In the genomic region with DNA sequence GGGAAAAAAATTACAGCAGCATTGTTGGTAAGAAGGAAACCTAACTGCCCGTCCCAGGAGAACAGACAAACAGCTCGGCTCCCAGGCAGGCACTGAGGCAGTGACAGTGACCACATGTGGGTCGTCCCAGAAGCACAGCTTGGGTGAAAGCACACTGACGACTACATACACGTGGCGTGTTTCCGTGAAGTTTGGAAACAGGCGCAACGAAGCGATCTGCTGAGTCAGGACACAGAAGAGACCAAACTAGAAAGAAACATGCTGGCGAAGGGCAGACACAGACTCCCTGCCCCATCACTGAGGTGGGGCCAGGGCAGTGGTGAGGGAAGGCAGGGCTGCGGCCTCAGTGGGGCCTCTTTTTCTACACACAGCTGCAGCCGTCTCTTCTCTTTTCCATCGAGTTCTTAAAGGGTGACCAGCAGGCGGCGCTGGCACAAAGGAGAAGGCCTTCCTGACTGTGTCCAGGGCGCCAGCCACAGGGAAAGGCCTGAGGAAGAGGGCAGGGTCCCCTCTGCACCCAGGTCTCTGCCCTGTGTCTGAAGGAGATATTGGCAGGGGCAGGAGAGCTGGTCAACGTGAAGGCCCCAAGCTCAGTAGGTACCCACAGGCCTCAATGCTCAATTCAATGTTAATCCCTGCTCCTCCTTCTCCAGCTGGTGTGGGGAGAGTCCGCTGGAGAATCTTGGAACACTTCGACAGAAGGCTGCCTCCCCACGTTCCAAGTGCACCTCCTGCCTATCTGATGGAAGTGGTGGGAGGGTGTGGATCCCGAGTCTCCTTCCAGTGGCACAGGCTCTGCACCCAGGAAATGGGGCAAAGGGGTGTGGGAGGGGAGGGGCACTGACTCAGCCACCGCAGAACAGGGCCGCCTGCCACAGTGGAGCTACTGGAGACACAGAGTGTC, we compare ENCODE assay signal across 8 cellular contexts. TPM values are rescaled to one million over a fixed set of nuclear protein-coding genes. Genes with fewer than 3 reads are reported as not detected.
DNase-seq lines count a peak whose midpoint lies in the region; ATAC-seq and TF ChIP-seq lines count a peak whose summit lies in the region.

No MANE protein-coding gene starts in this region.

- no peaks in the 10 kb centered on the region for H3K4me1 ChIP-seq in HEK293 (ENCODE audit: control insufficient read depth, insufficient read depth, low read length)

- H3K9me3 ChIP-seq in HEK293 (ENCODE audit: control insufficient read depth, insufficient read depth, low read depth, low read length) = no peaks in the 10 kb centered on the region

- peak; percentile 97 for ATAC-seq in activated T-helper 17 cell treated with anti-CD3 and anti-CD28 coated beads, Interleukin-2, amount 50 U/mL, for 72 hours (replicated peaks)
- no peak for ATAC-seq in GM18907 (IDR thresholded peaks at IDR 0.05; ENCODE audit: unreplicated experiment)

- peak overlapping the region; percentile 30 for H3K4me3 Mint-ChIP-seq in activated T-helper 17 cell treated with anti-CD3 and anti-CD28 coated beads, Interleukin-2, amount 50 U/mL, for 72 hours
- no peak overlapping the region for H3K4me3 Mint-ChIP-seq in nephron

- no peak overlapping the region for H3K27ac ChIP-seq in HEK293 (ENCODE audit: extremely low read depth, low read depth, low read length)

- TF ChIP-seq CTCF in BJ (IDR thresholded peaks at IDR 0.05; ENCODE audit: insufficient read depth, low read depth, low read length) (peak; percentile 82), HEK293 (tag by site-specific recombination; IDR thresholded peaks at IDR 0.05) (peak; percentile 32; the same call in 1 of the 2 replicates), fibroblast of pulmonary artery (IDR thresholded peaks at IDR 0.05; ENCODE audit: low read length, missing control alignments) (peak; percentile 73), nephron (IDR thresholded peaks at IDR 0.05; ENCODE audit: unreplicated experiment in 3 of 3) (peak; percentile 75 to 81 (median 80))

- CTCF ChIA-PET in BJ (lab: Yijun Ruan, JAX) = interaction anchor here (0.7 to 11.3 kb wide), 25 partner anchors 11 to 187 kb away, joined by 3 to 155 read pairs (median 4); partner anchors contain the start of gene CARS1
- CTCF ChIA-PET in HEK293 (lab: Yijun Ruan, JAX) = interaction anchor here (0.6 to 8.8 kb wide), 26 partner anchors 8 to 858 kb away, joined by 3 to 144 read pairs (median 5); no protein-coding TSS in a partner anchor

- POLR2A ChIA-PET in BJ (lab: Charles Lee) (no interaction called here), HEK293 (lab: Yijun Ruan, JAX) (interaction anchor here (0.8 to 2.7 kb wide), 5 partner anchors 12 to 107 kb away, joined by 3 to 9 read pairs (median 7); partner anchors contain the start of genes CARS1 and PHLDA2)

- peaks cover 10% of the 10 kb centered on the region for H3K4me1 Mint-ChIP-seq in activated T-helper 17 cell treated with anti-CD3 and anti-CD28 coated beads, Interleukin-2, amount 50 U/mL, for 72 hours
- H3K4me1 Mint-ChIP-seq in nephron = no peaks in the 10 kb centered on the region

- H3K4me3 ChIP-seq in BJ (ENCODE audit: low read depth, low read length) = no peak overlapping the region
- H3K4me3 ChIP-seq in HEK293 (ENCODE audit: low read depth, low read length) = no peak overlapping the region
- H3K4me3 ChIP-seq in fibroblast of pulmonary artery (replicated peaks; ENCODE audit: low read depth, low read length) = no peak overlapping the region

- H3K36me3 ChIP-seq in BJ (ENCODE audit: control insufficient read depth, insufficient read depth, low read length) (peaks cover 42% of the 10 kb centered on the region), HEK293 (ENCODE audit: control insufficient read depth in 2 of 2, insufficient read depth in 1 of 2, low read length in 2 of 2) (peaks cover 3 to 88% of the 10 kb centered on the region in 2 experiments; a peak in 2 of 3 replicates)

- DNase-seq in BJ (ENCODE audit: low read depth) = no peak
- peak; percentile 6 for DNase-seq in NCI-H82 treated with DMSO at 0.1 percent for 48 hours (lab: John Stamatoyannopoulos, UW; ENCODE audit: unreplicated experiment)
- DNase-seq in fibroblast of pulmonary artery (ENCODE audit: low read depth) = peak; percentile 74
- peak; percentile 78 for DNase-seq in ureter (ENCODE audit: low spot score)

- H3K27me3 Mint-ChIP-seq in activated T-helper 17 cell treated with anti-CD3 and anti-CD28 coated beads, Interleukin-2, amount 50 U/mL, for 72 hours = no peaks in the 10 kb centered on the region
- no peaks in the 10 kb centered on the region for H3K27me3 Mint-ChIP-seq in nephron (ENCODE audit: low read depth)

- peaks cover 99% of the 10 kb centered on the region for H3K36me3 Mint-ChIP-seq in activated T-helper 17 cell treated with anti-CD3 and anti-CD28 coated beads, Interleukin-2, amount 50 U/mL, for 72 hours (ENCODE audit: low read depth)
- H3K36me3 Mint-ChIP-seq in nephron (ENCODE audit: low read depth) = peaks cover 41% of the 10 kb centered on the region

- no peaks in the 10 kb centered on the region for H3K9me3 Mint-ChIP-seq in activated T-helper 17 cell treated with anti-CD3 and anti-CD28 coated beads, Interleukin-2, amount 50 U/mL, for 72 hours
- H3K9me3 Mint-ChIP-seq in nephron = no peaks in the 10 kb centered on the region

- peak overlapping the region; percentile 6 for H3K27ac Mint-ChIP-seq in activated T-helper 17 cell treated with anti-CD3 and anti-CD28 coated beads, Interleukin-2, amount 50 U/mL, for 72 hours
- H3K27ac Mint-ChIP-seq in nephron = no peak overlapping the region

- H3K27me3 ChIP-seq in BJ (ENCODE audit: control insufficient read depth, insufficient read depth, low read length) = no peaks in the 10 kb centered on the region

TF ChIP-seq in HEK293, 187 proteins besides CTCF, POLR2A, EP300 and RAD21:
- TF ChIP-seq ZNF654 (tag by site-specific recombination; IDR thresholded peaks at IDR 0.05; ENCODE audit: low read depth) (peak; percentile 54), REST (tag by site-specific recombination; IDR thresholded peaks at IDR 0.05) (no peak)

RNA-seq across cellular contexts. Expression of gene CARS1, which starts 19.9 kb away (rescaled TPM):
- polyA plus RNA-seq in BJ (2011; rRNA removed) = 161 and 175 TPM in 2 replicates
- polyA minus RNA-seq in BJ (2011; rRNA and poly(A)+ RNA removed) = 56.5 and 74.0 TPM in 2 replicates
- 10 to 100 TPM; 81.4 to 84.9 TPM for total RNA-seq in activated T-helper 17 cell treated with anti-CD3 and anti-CD28 coated beads, Interleukin-2, amount 50 U/mL, for 72 hours
- 90.0 TPM for total RNA-seq in ureter

RNA-seq across cellular contexts. Expression of gene NAP1L4, which starts 45.2 kb away (rescaled TPM):
- polyA plus RNA-seq in BJ (2011; rRNA removed) = 65.1 and 67.0 TPM in 2 replicates
- polyA minus RNA-seq in BJ (2011; rRNA and poly(A)+ RNA removed) = 28.2 and 34.5 TPM in 2 replicates
- 100 to 1,000 TPM; 301 to 344 TPM for total RNA-seq in activated T-helper 17 cell treated with anti-CD3 and anti-CD28 coated beads, Interleukin-2, amount 50 U/mL, for 72 hours
- 189 TPM for total RNA-seq in ureter

Comparison
In these comparisons a context has a peak if more than half of its experiments do, and no peak if none do; other contexts are left out.
1. CTCF ChIP-seq: peak in every context shown above with its lines; median percentile 82 in BJ; 80 in nephron; 73 in fibroblast of pulmonary artery; 32 in HEK293.